In genomic region chr13:48772908-48773307, GRCh38 we compare ENCODE assay signal across 9 cellular contexts.
"Had no signal": no experiment of that assay in that cellular context is flagged by ENCODE, and none has a peak within 500 bp of the region (broad histone marks: within the 10 kb centered on the region; RNA-seq: fewer than 3 reads in every experiment).

No MANE protein-coding gene starts in this region.

- H3K36me3 Mint-ChIP-seq: IgD-negative memory B cell had no signal

- H3K4me1 ChIP-seq: HAP-1 had no signal

- ATAC-seq: HCT116, K562 had no signal

- H3K4me3 ChIP-seq: GM23248, HAP-1, K562 had no signal

- DNase-seq: GM23248, GOT3, H7, KG1 had no signal

- FAIRE-seq: HTR-8/SVneo, K562 had no signal

- H3K9me3 ChIP-seq: HAP-1 had no signal

- H3K36me3 ChIP-seq: HAP-1 had no signal

- H3K27ac ChIP-seq: GM23248 had no signal

- H3K4me3 Mint-ChIP-seq: IgD-negative memory B cell had no signal

- H3K27ac Mint-ChIP-seq: IgD-negative memory B cell had no signal
